In the genomic region with DNA sequence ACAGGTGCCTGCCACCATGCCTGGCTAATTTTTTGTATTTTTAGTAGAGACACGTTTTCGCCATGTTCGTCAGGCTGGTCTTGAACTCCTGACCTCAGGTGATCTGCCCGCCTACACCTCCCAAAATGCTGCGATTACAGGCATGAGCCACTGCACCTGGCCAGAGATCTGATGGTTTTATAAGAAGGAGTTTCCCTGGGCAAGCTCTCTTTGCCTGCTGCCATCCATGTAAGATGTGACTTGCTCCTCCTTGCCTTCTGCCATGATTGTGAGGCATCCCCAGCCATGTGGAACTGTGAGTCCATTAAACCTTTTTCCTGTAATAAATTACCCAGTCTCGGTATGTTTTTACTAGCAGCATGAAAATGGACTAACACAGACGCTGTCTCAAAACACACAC, we compare ENCODE assay signal across 17 cellular contexts. TPM values are rescaled to one million over a fixed set of nuclear protein-coding genes. Genes with fewer than 3 reads are reported as not detected.
DNase-seq lines count a peak whose midpoint lies in the region; ATAC-seq, FAIRE-seq and TF ChIP-seq lines count a peak whose summit lies in the region.
"Not testable (repeated sequence)": the region's sequence is repeated elsewhere in the genome, so short reads cannot be mapped to it uniquely, and the experiment has no call there.
"Had no signal": no experiment of that assay in that cellular context is flagged by ENCODE, and none has a peak within 500 bp of the region (broad histone marks: within the 10 kb centered on the region; RNA-seq: fewer than 3 reads in every experiment).

No MANE protein-coding gene starts in this region.

- H3K27ac ChIP-seq in HEK293 (ENCODE audit: extremely low read depth, low read depth, low read length); K562 (ENCODE audit: extremely low read depth, low read depth, low read length); HepG2 (ENCODE audit: extremely low read length, insufficient read depth, low read length): not testable (repeated sequence)

- DNase-seq in K562 (ENCODE audit: extremely low read depth in 1 of 4, low spot score in 3 of 4); HepG2 (ENCODE audit: low spot score); stimulated activated effector memory CD8-positive, alpha-beta T cell treated with anti-CD3 and anti-CD28 coated beads, Interleukin-12 subunit alpha, Interleukin-12 subunit beta, amount 100 ng/mL, for 72 hours (ENCODE audit: low spot score in 2 of 2): not testable (repeated sequence)

- peaks cover 28% of the 10 kb centered on the region for H3K4me1 Mint-ChIP-seq in stimulated activated effector memory CD8-positive, alpha-beta T cell treated with anti-CD3 and anti-CD28 coated beads, Interleukin-12 subunit alpha, Interleukin-12 subunit beta, amount 100 ng/mL, for 72 hours

- not testable (repeated sequence) for H3K36me3 ChIP-seq in HEK293 (ENCODE audit: control insufficient read depth in 2 of 2, insufficient read depth in 1 of 2, low read length in 2 of 2); K562 (ENCODE audit: control insufficient read depth, insufficient read depth, low read length); HepG2 (replicated peaks in 1 of 2; ENCODE audit: control insufficient read depth in 1 of 2, insufficient read depth in 2 of 2, low read length in 2 of 2)

- not testable (repeated sequence) for H4K20me1 ChIP-seq in K562 (replicated peaks; ENCODE audit: control insufficient read depth, insufficient read depth, low read length); HepG2 (ENCODE audit: insufficient read depth, low read length)

- CTCF ChIA-PET in HEK293 (lab: Yijun Ruan, JAX) = interaction anchor here (0.6 to 0.7 kb wide), 2 partner anchors 13 to 26 kb away, joined by 3 to 4 read pairs; no protein-coding TSS in a partner anchor
- CTCF ChIA-PET in K562 (lab: Yijun Ruan, JAX; ENCODE audit: low intra/inter-chr PET ratio); HepG2 (lab: Yijun Ruan, JAX; ENCODE audit: low intra/inter-chr PET ratio, low total read pairs): not testable (repeated sequence)

- POLR2A ChIA-PET in HEK293 (lab: Yijun Ruan, JAX); K562 (lab: Yijun Ruan, JAX); HepG2 (lab: Yijun Ruan, JAX): not testable (repeated sequence)

- H3K36me3 Mint-ChIP-seq in stimulated activated effector memory CD8-positive, alpha-beta T cell treated with anti-CD3 and anti-CD28 coated beads, Interleukin-12 subunit alpha, Interleukin-12 subunit beta, amount 100 ng/mL, for 72 hours = not testable (repeated sequence)

- H3K27me3 ChIP-seq in K562 (ENCODE audit: control insufficient read depth in 2 of 2, insufficient read depth in 2 of 2, low read length in 2 of 2); HepG2 (ENCODE audit: control insufficient read depth in 1 of 2, insufficient read depth in 2 of 2, low read length in 2 of 2): not testable (repeated sequence)

- not testable (repeated sequence) for H3K4me3 ChIP-seq in HEK293 (ENCODE audit: low read depth, low read length); K562; HepG2 (replicated peaks in 1 of 3; ENCODE audit: insufficient read depth in 1 of 3, low read depth in 2 of 3, low read length in 3 of 3)

- not testable (repeated sequence) for H3K4me3 Mint-ChIP-seq in stimulated activated effector memory CD8-positive, alpha-beta T cell treated with anti-CD3 and anti-CD28 coated beads, Interleukin-12 subunit alpha, Interleukin-12 subunit beta, amount 100 ng/mL, for 72 hours

- H3K9ac ChIP-seq in K562 (ENCODE audit: insufficient read depth in 1 of 2, low read depth in 2 of 2, low read length in 2 of 2); HepG2 (ENCODE audit: insufficient read depth, low read depth, low read length): not testable (repeated sequence)

- intact Hi-C loops in K562 (cut with micrococcal nuclease); HepG2 (cut with micrococcal nuclease; ENCODE audit: unreplicated experiment): not testable (repeated sequence)

- TF ChIP-seq RAD21 in K562 (CRISPR knock-in tag; conservative IDR thresholded peaks at IDR 0.05 in 1 of 2, IDR thresholded peaks at IDR 0.05 in 1 of 2); HepG2 (CRISPR knock-in tag; IDR thresholded peaks at IDR 0.05): not testable (repeated sequence)

- not testable (repeated sequence) for H3K4me1 ChIP-seq in HEK293 (ENCODE audit: control insufficient read depth, insufficient read depth, low read length); HepG2 (ENCODE audit: insufficient read depth, low read length)
- peaks cover 28 to 32% of the 10 kb centered on the region in 2 experiments; a peak in 4 of 5 replicates for H3K4me1 ChIP-seq in K562 (replicated peaks in 1 of 2; ENCODE audit: control insufficient read depth in 2 of 2, insufficient read depth in 2 of 2, low read length in 2 of 2)

- in situ Hi-C loops in K562 (cut with MboI); HepG2 (cut with HindIII; ENCODE audit: extremely low pct_ligation_motif_present, low pct_unique_long_range_greater_than_20kb): not testable (repeated sequence)

- H3K4me2 ChIP-seq in K562 (ENCODE audit: insufficient read depth, low read length); HepG2 (ENCODE audit: low read depth, low read length): not testable (repeated sequence)

- TF ChIP-seq CTCF in HEK293 (tag by site-specific recombination; IDR thresholded peaks at IDR 0.05); K562 (IDR thresholded peaks at IDR 0.05 in 2 of 3, conservative IDR thresholded peaks at IDR 0.05 in 1 of 3; ENCODE audit: insufficient read depth in 2 of 3, low read depth in 1 of 3, low read length in 3 of 3); HepG2 (CRISPR knock-in tag; IDR thresholded peaks at IDR 0.05): not testable (repeated sequence)

- H3K9me1 ChIP-seq in K562 (ENCODE audit: control insufficient read depth, insufficient read depth, low read length) = not testable (repeated sequence)

- BruUV-seq in K562 (replicated peaks; lab: Mats Ljungman, UMichigan); HepG2 (replicated peaks; lab: Mats Ljungman, UMichigan): not testable (repeated sequence)

- not testable (repeated sequence) for ATAC-seq in K562; HepG2; stimulated activated effector memory CD8-positive, alpha-beta T cell treated with anti-CD3 and anti-CD28 coated beads, Interleukin-12 subunit alpha, Interleukin-12 subunit beta, amount 100 ng/mL, for 72 hours

- TF ChIP-seq EP300 in K562 (IDR thresholded peaks at IDR 0.05; ENCODE audit: low read length); HepG2 (IDR thresholded peaks at IDR 0.05; ENCODE audit: low read depth in 2 of 2, low read length in 2 of 2); HepG2 (CRISPR knock-in tag; IDR thresholded peaks at IDR 0.05; ENCODE audit: borderline replicate concordance): not testable (repeated sequence)

- H3K27ac Mint-ChIP-seq in stimulated activated effector memory CD8-positive, alpha-beta T cell treated with anti-CD3 and anti-CD28 coated beads, Interleukin-12 subunit alpha, Interleukin-12 subunit beta, amount 100 ng/mL, for 72 hours = peak overlapping the region; percentile 14

- WGBS in K562 (ENCODE audit: insufficient coverage, low coverage, missing lambda C conversion rate) = 94% methylated on average over 6 of the region's 7 CpGs
- WGBS in HepG2 (ENCODE audit: low lambda C conversion rate) = 68% methylated on average over 7 of the region's 7 CpGs

- H3K9me3 ChIP-seq in HEK293 (ENCODE audit: control insufficient read depth, insufficient read depth, low read depth, low read length); K562 (replicated peaks; ENCODE audit: control insufficient read depth, insufficient read depth, low read depth, low read length); HepG2 (ENCODE audit: low read length): not testable (repeated sequence)

- not testable (repeated sequence) for TF ChIP-seq POLR2A in K562 (conservative IDR thresholded peaks at IDR 0.05); HepG2 (IDR thresholded peaks at IDR 0.05; ENCODE audit: insufficient read depth in 1 of 2, low read depth in 2 of 2, low read length in 2 of 2)

- not testable (repeated sequence) for H3K9me3 Mint-ChIP-seq in stimulated activated effector memory CD8-positive, alpha-beta T cell treated with anti-CD3 and anti-CD28 coated beads, Interleukin-12 subunit alpha, Interleukin-12 subunit beta, amount 100 ng/mL, for 72 hours

- not testable (repeated sequence) for H2AFZ ChIP-seq in K562 (ENCODE audit: low read depth, low read length); HepG2 (ENCODE audit: low read length)

- not testable (repeated sequence) for H3K79me2 ChIP-seq in K562 (ENCODE audit: control insufficient read depth, insufficient read depth, low read length); HepG2 (ENCODE audit: insufficient read depth, low read length)

- FAIRE-seq in K562 (lab: Jason Lieb, UNC); HepG2 (lab: Jason Lieb, UNC): not testable (repeated sequence)

RNA-seq across cellular contexts. Expression of gene AQP10, which starts 11.8 kb away (rescaled TPM):
- 12.4 and 39.7 TPM in 2 replicates for total RNA-seq in K562 (2011; cell fraction: chromatin; rRNA removed; ENCODE audit: low replicate concordance)
- total RNA-seq in K562 (2011; cell fraction: nucleolus; rRNA removed) = 21.6 and 25.0 TPM in 2 replicates
- total RNA-seq in K562 (2011; cell fraction: nucleoplasm; rRNA removed) = 21.3 and 24.8 TPM in 2 replicates
- 1.9 and 2.1 TPM in 2 replicates for total RNA-seq in K562 (2014; rRNA removed)
- total RNA-seq in K562 (2014; rRNA removed; fragmentation: Illumina TruSeq; extraction: Trizol) = 1.7 and 1.9 TPM in 2 replicates
- 1.3 and 1.5 TPM in 2 replicates for total RNA-seq in K562 (2015; rRNA removed; fragmentation: Illumina TruSeq; extraction: Trizol)
- total RNA-seq in K562 (2021) = 3.7 and 4.9 TPM in 2 replicates
- polyA plus RNA-seq in K562 (2011; rRNA removed) = 9.7 and 20.6 TPM in 2 replicates
- 16.4 and 28.3 TPM in 2 replicates for polyA plus RNA-seq in K562 (2011; cell fraction: cytosol; rRNA removed)
- polyA plus RNA-seq in K562 (2011; cell fraction: nucleus; rRNA removed) = 46.5 and 76.2 TPM in 2 replicates
- polyA plus RNA-seq in K562 (2012) = 6.3 and 8.5 TPM in 2 replicates
- 5.6 and 7.4 TPM in 2 replicates for polyA plus RNA-seq in K562 (2014; fragmentation: Illumina TruSeq; extraction: Trizol)
- under 1 TPM; 0.37 to 0.56 TPM for polyA plus RNA-seq in K562 (2014; fragmentation: Nextera tagmentation; extraction: Ambion mirVana)
- polyA plus RNA-seq in K562 (2014; rRNA removed) = 4.5 and 5.0 TPM in 2 replicates
- 4.2 and 5.3 TPM in 2 replicates for polyA minus RNA-seq in K562 (2011; rRNA and poly(A)+ RNA removed)
- 2.0 and 5.8 TPM in 2 replicates for polyA minus RNA-seq in K562 (2011; cell fraction: cytosol; rRNA and poly(A)+ RNA removed)
- polyA minus RNA-seq in K562 (2011; cell fraction: nucleus; rRNA and poly(A)+ RNA removed) = 6.1 and 21.7 TPM in 2 replicates
- not detected in 2 replicates for total RNA-seq in HepG2 (2016; rRNA removed; fragmentation: Illumina TruSeq; extraction: Trizol)
- not detected in 2 replicates for total RNA-seq in HepG2 (2016; cell fraction: cytosol; rRNA removed; fragmentation: Illumina TruSeq; extraction: Trizol; ENCODE audit: low read depth)
- not detected in 2 replicates for total RNA-seq in HepG2 (2016; cell fraction: insoluble cytoplasmic fraction; rRNA removed; fragmentation: Illumina TruSeq; extraction: Trizol)
- not detected in 2 replicates for total RNA-seq in HepG2 (2016; cell fraction: membrane; rRNA removed; fragmentation: Illumina TruSeq; extraction: Trizol)
- not detected in 2 replicates for total RNA-seq in HepG2 (2016; cell fraction: nucleus; rRNA removed; fragmentation: Illumina TruSeq; extraction: Trizol)
- 0.30 and 0.38 TPM in 2 replicates for polyA plus RNA-seq in HepG2 (2011; rRNA removed)
- 0.16 and 0.28 TPM in 2 replicates for polyA plus RNA-seq in HepG2 (2011; cell fraction: cytosol; rRNA removed)
- polyA plus RNA-seq in HepG2 (2011; cell fraction: nucleus; rRNA removed) = 0.73 and 0.74 TPM in 2 replicates
- 0.13 and 0.15 TPM in 2 replicates for polyA plus RNA-seq in HepG2 (2012)
- not detected in 2 replicates for polyA plus RNA-seq in HepG2 (2016; cell fraction: cytosol; fragmentation: Illumina TruSeq; extraction: Trizol; ENCODE audit: low read depth)
- not detected in 2 replicates for polyA plus RNA-seq in HepG2 (2016; cell fraction: insoluble cytoplasmic fraction; fragmentation: Illumina TruSeq; extraction: Trizol; ENCODE audit: low read depth)
- polyA plus RNA-seq in HepG2 (2016; cell fraction: membrane; fragmentation: Illumina TruSeq; extraction: Trizol; ENCODE audit: low read depth) = not detected in 2 replicates
- polyA plus RNA-seq in HepG2 (2016; cell fraction: nucleus; fragmentation: Illumina TruSeq; extraction: Trizol; ENCODE audit: insufficient read depth, low read depth) = not detected in 2 replicates
- polyA minus RNA-seq in HepG2 (2011; rRNA and poly(A)+ RNA removed; ENCODE audit: low replicate concordance) = 0.30 TPM in 1 of 2 replicates, not detected in the other
- polyA minus RNA-seq in HepG2 (2011; cell fraction: cytosol; rRNA and poly(A)+ RNA removed) = not detected in 2 replicates
- 0.26 TPM in 1 of 2 replicates, not detected in the other for polyA minus RNA-seq in HepG2 (2011; cell fraction: nucleus; rRNA and poly(A)+ RNA removed)
- total RNA-seq: A172; A673; B cell; Calu3; CD4-positive, alpha-beta memory T cell; CD4-positive, alpha-beta T cell; CD8-positive, alpha-beta memory T cell; CD8-positive, alpha-beta T cell; Daoy had no signal
- polyA plus RNA-seq: A549; AG04450; BJ; CD4-positive, alpha-beta memory T cell; CD4-positive, CD25-positive, alpha-beta regulatory T cell; CD8-positive, alpha-beta memory T cell had no signal

RNA-seq across cellular contexts. Expression of gene ATP8B2, which starts 16.2 kb away (rescaled TPM):
- 111 and 197 TPM in 2 replicates for total RNA-seq in K562 (2011; cell fraction: chromatin; rRNA removed; ENCODE audit: low replicate concordance)
- total RNA-seq in K562 (2011; cell fraction: nucleolus; rRNA removed) = 114 and 120 TPM in 2 replicates
- 96.1 and 116 TPM in 2 replicates for total RNA-seq in K562 (2011; cell fraction: nucleoplasm; rRNA removed)
- total RNA-seq in K562 (2014; rRNA removed) (33.2 and 53.4 TPM in 2 replicates), K562 (2014; rRNA removed; fragmentation: Illumina TruSeq; extraction: Trizol) (16.0 and 16.9 TPM in 2 replicates), K562 (2015; rRNA removed; fragmentation: Illumina TruSeq; extraction: Trizol) (12.3 and 12.4 TPM in 2 replicates), K562 (2021) (28.4 and 29.8 TPM in 2 replicates), HepG2 (2016; rRNA removed; fragmentation: Illumina TruSeq; extraction: Trizol) (31.3 and 39.3 TPM in 2 replicates)
- polyA plus RNA-seq in K562 (2011; rRNA removed) (21.5 and 33.4 TPM in 2 replicates), K562 (2014; fragmentation: Illumina TruSeq; extraction: Trizol) (18.4 and 22.1 TPM in 2 replicates), K562 (2014; fragmentation: Nextera tagmentation; extraction: Ambion mirVana) (under 1 TPM; 0.27 to 0.58 TPM), K562 (2014; rRNA removed) (23.8 and 29.4 TPM in 2 replicates), HepG2 (2011; rRNA removed) (20.4 and 23.9 TPM in 2 replicates)
- polyA plus RNA-seq in K562 (2011; cell fraction: cytosol; rRNA removed) = 40.1 and 47.5 TPM in 2 replicates
- polyA plus RNA-seq in K562 (2011; cell fraction: nucleus; rRNA removed) = 95.1 and 98.0 TPM in 2 replicates
- 12.2 and 12.6 TPM in 2 replicates for polyA plus RNA-seq in K562 (2012)
- 24.4 and 25.3 TPM in 2 replicates for polyA minus RNA-seq in K562 (2011; rRNA and poly(A)+ RNA removed)
- polyA minus RNA-seq in K562 (2011; cell fraction: cytosol; rRNA and poly(A)+ RNA removed) = 14.8 and 19.1 TPM in 2 replicates
- 25.3 and 46.8 TPM in 2 replicates for polyA minus RNA-seq in K562 (2011; cell fraction: nucleus; rRNA and poly(A)+ RNA removed)
- 9.3 and 9.4 TPM in 2 replicates for total RNA-seq in HepG2 (2016; cell fraction: cytosol; rRNA removed; fragmentation: Illumina TruSeq; extraction: Trizol; ENCODE audit: low read depth)
- 28.1 and 34.6 TPM in 2 replicates for total RNA-seq in HepG2 (2016; cell fraction: insoluble cytoplasmic fraction; rRNA removed; fragmentation: Illumina TruSeq; extraction: Trizol)
- 28.0 and 30.5 TPM in 2 replicates for total RNA-seq in HepG2 (2016; cell fraction: membrane; rRNA removed; fragmentation: Illumina TruSeq; extraction: Trizol)
- 23.7 and 30.6 TPM in 2 replicates for total RNA-seq in HepG2 (2016; cell fraction: nucleus; rRNA removed; fragmentation: Illumina TruSeq; extraction: Trizol)
- 17.7 and 29.9 TPM in 2 replicates for polyA plus RNA-seq in HepG2 (2011; cell fraction: cytosol; rRNA removed)
- 67.2 and 84.5 TPM in 2 replicates for polyA plus RNA-seq in HepG2 (2011; cell fraction: nucleus; rRNA removed)
- polyA plus RNA-seq in HepG2 (2012) = 11.1 and 14.4 TPM in 2 replicates
- polyA plus RNA-seq in HepG2 (2016; cell fraction: cytosol; fragmentation: Illumina TruSeq; extraction: Trizol; ENCODE audit: low read depth) = 4.4 and 4.7 TPM in 2 replicates
- polyA plus RNA-seq in HepG2 (2016; cell fraction: insoluble cytoplasmic fraction; fragmentation: Illumina TruSeq; extraction: Trizol; ENCODE audit: low read depth) = 15.2 and 18.9 TPM in 2 replicates
- 15.5 and 17.2 TPM in 2 replicates for polyA plus RNA-seq in HepG2 (2016; cell fraction: membrane; fragmentation: Illumina TruSeq; extraction: Trizol; ENCODE audit: low read depth)
- polyA plus RNA-seq in HepG2 (2016; cell fraction: nucleus; fragmentation: Illumina TruSeq; extraction: Trizol; ENCODE audit: insufficient read depth, low read depth) = 31.3 and 36.4 TPM in 2 replicates
- 1.0 and 52.3 TPM in 2 replicates for polyA minus RNA-seq in HepG2 (2011; rRNA and poly(A)+ RNA removed; ENCODE audit: low replicate concordance)
- polyA minus RNA-seq in HepG2 (2011; cell fraction: cytosol; rRNA and poly(A)+ RNA removed) = 13.5 and 15.3 TPM in 2 replicates
- 22.4 and 25.2 TPM in 2 replicates for polyA minus RNA-seq in HepG2 (2011; cell fraction: nucleus; rRNA and poly(A)+ RNA removed)

RNA-seq across cellular contexts. Expression of gene HAX1, which starts 36.7 kb away (rescaled TPM):
- total RNA-seq in K562 (2011; cell fraction: chromatin; rRNA removed; ENCODE audit: low replicate concordance) = 73.9 and 115 TPM in 2 replicates
- total RNA-seq in K562 (2011; cell fraction: nucleolus; rRNA removed) = 87.5 and 93.4 TPM in 2 replicates
- total RNA-seq in K562 (2011; cell fraction: nucleoplasm; rRNA removed) = 74.8 and 85.6 TPM in 2 replicates
- total RNA-seq in K562 (2014; rRNA removed) = 182 and 218 TPM in 2 replicates
- total RNA-seq in K562 (2014; rRNA removed; fragmentation: Illumina TruSeq; extraction: Trizol) = 194 and 200 TPM in 2 replicates
- 167 and 172 TPM in 2 replicates for total RNA-seq in K562 (2015; rRNA removed; fragmentation: Illumina TruSeq; extraction: Trizol)
- 140 and 143 TPM in 2 replicates for total RNA-seq in K562 (2021)
- 239 and 276 TPM in 2 replicates for polyA plus RNA-seq in K562 (2011; rRNA removed)
- polyA plus RNA-seq in K562 (2011; cell fraction: cytosol; rRNA removed) = 257 and 270 TPM in 2 replicates
- 237 and 330 TPM in 2 replicates for polyA plus RNA-seq in K562 (2011; cell fraction: nucleus; rRNA removed)
- 159 and 456 TPM in 2 replicates for polyA plus RNA-seq in K562 (2012)
- polyA plus RNA-seq in K562 (2014; fragmentation: Illumina TruSeq; extraction: Trizol) = 200 and 240 TPM in 2 replicates
- 100 to 1,000 TPM; 447 to 492 TPM for polyA plus RNA-seq in K562 (2014; fragmentation: Nextera tagmentation; extraction: Ambion mirVana)
- polyA plus RNA-seq in K562 (2014; rRNA removed) = 234 and 245 TPM in 2 replicates
- 100 and 110 TPM in 2 replicates for polyA minus RNA-seq in K562 (2011; rRNA and poly(A)+ RNA removed)
- polyA minus RNA-seq in K562 (2011; cell fraction: cytosol; rRNA and poly(A)+ RNA removed) = 55.1 and 55.3 TPM in 2 replicates
- polyA minus RNA-seq in K562 (2011; cell fraction: nucleus; rRNA and poly(A)+ RNA removed) = 26.4 and 58.1 TPM in 2 replicates
- total RNA-seq in HepG2 (2016; rRNA removed; fragmentation: Illumina TruSeq; extraction: Trizol) = 89.2 and 104 TPM in 2 replicates
- 42.6 and 45.4 TPM in 2 replicates for total RNA-seq in HepG2 (2016; cell fraction: cytosol; rRNA removed; fragmentation: Illumina TruSeq; extraction: Trizol; ENCODE audit: low read depth)
- 96.4 and 107 TPM in 2 replicates for total RNA-seq in HepG2 (2016; cell fraction: insoluble cytoplasmic fraction; rRNA removed; fragmentation: Illumina TruSeq; extraction: Trizol)
- 89.9 and 90.2 TPM in 2 replicates for total RNA-seq in HepG2 (2016; cell fraction: membrane; rRNA removed; fragmentation: Illumina TruSeq; extraction: Trizol)
- total RNA-seq in HepG2 (2016; cell fraction: nucleus; rRNA removed; fragmentation: Illumina TruSeq; extraction: Trizol) = 50.1 and 56.3 TPM in 2 replicates
- polyA plus RNA-seq in HepG2 (2011; rRNA removed) = 120 and 128 TPM in 2 replicates
- polyA plus RNA-seq in HepG2 (2011; cell fraction: cytosol; rRNA removed) = 106 TPM in 2 replicates
- polyA plus RNA-seq in HepG2 (2011; cell fraction: nucleus; rRNA removed) = 70.0 and 84.2 TPM in 2 replicates
- 64.9 and 90.6 TPM in 2 replicates for polyA plus RNA-seq in HepG2 (2012)
- polyA plus RNA-seq in HepG2 (2016; cell fraction: cytosol; fragmentation: Illumina TruSeq; extraction: Trizol; ENCODE audit: low read depth) = 44.0 and 44.7 TPM in 2 replicates
- 101 and 113 TPM in 2 replicates for polyA plus RNA-seq in HepG2 (2016; cell fraction: insoluble cytoplasmic fraction; fragmentation: Illumina TruSeq; extraction: Trizol; ENCODE audit: low read depth)
- polyA plus RNA-seq in HepG2 (2016; cell fraction: membrane; fragmentation: Illumina TruSeq; extraction: Trizol; ENCODE audit: low read depth) = 76.6 and 79.0 TPM in 2 replicates
- polyA plus RNA-seq in HepG2 (2016; cell fraction: nucleus; fragmentation: Illumina TruSeq; extraction: Trizol; ENCODE audit: insufficient read depth, low read depth) = 86.4 and 97.4 TPM in 2 replicates
- polyA minus RNA-seq in HepG2 (2011; rRNA and poly(A)+ RNA removed; ENCODE audit: low replicate concordance) = 75.0 and 215 TPM in 2 replicates
- polyA minus RNA-seq in HepG2 (2011; cell fraction: cytosol; rRNA and poly(A)+ RNA removed) = 29.9 and 30.5 TPM in 2 replicates
- polyA minus RNA-seq in HepG2 (2011; cell fraction: nucleus; rRNA and poly(A)+ RNA removed) = 16.0 and 25.0 TPM in 2 replicates
